26 cellular contexts compared by ENCODE assay signal in genomic region chr5:57417320-57417719, GRCh38.
"Had no signal": no experiment of that assay in that cellular context is flagged by ENCODE, and none has a peak within 500 bp of the region (broad histone marks: within the 10 kb centered on the region; RNA-seq: fewer than 3 reads in every experiment).

No MANE protein-coding gene starts in this region.

- DNase-seq: cerebellar nuclear complex; cortex of kidney; effector memory CD8-positive, alpha-beta T cell; erythroblast; esophagus squamous epithelium; foreskin melanocyte; glutamatergic neuron; heart right ventricle; hippocampal formation; immature natural killer cell; islet precursor cell; kidney glomerular epithelial cell; left ventricle myocardium superior; lower lobe of right lung; natural killer cell; psoas muscle; right cardiac atrium; spleen; stimulated activated CD4-positive, alpha-beta T cell treated with anti-CD3 and anti-CD28 coated beads, Interleukin-4, amount 100 ng/mL, for 4 hours; stimulated activated naive B cell treated with anti-CD40 and anti-IgM and Interleukin-4, amounts not matched to agents 10 μg/mL and 1 μg/mL and 100 μg/mL, for 72 hours; stimulated activated naive CD8-positive, alpha-beta T cell treated with anti-CD3 and anti-CD28 coated beads, Interleukin-15, amount 100 ng/mL, for 72 hours; thyroid gland; trophoblast cell had no signal

- H3K9me3 ChIP-seq: esophagus squamous epithelium, heart right ventricle, lower lobe of right lung, psoas muscle, spleen, thyroid gland had no signal

- H3K27ac Mint-ChIP-seq: effector memory CD8-positive, alpha-beta T cell; immature natural killer cell; natural killer cell; stimulated activated naive B cell treated with anti-CD40 and anti-IgM and Interleukin-4, amounts not matched to agents 10 μg/mL and 1 μg/mL and 100 μg/mL, for 72 hours had no signal

- H3K4me3 ChIP-seq: esophagus squamous epithelium, heart right ventricle, lower lobe of right lung, psoas muscle, skin epidermis, spleen, thyroid gland had no signal

- H3K4me1 Mint-ChIP-seq: immature natural killer cell; natural killer cell; stimulated activated naive B cell treated with anti-CD40 and anti-IgM and Interleukin-4, amounts not matched to agents 10 μg/mL and 1 μg/mL and 100 μg/mL, for 72 hours; stimulated activated naive CD8-positive, alpha-beta T cell treated with anti-CD3 and anti-CD28 coated beads, Interleukin-15, amount 100 ng/mL, for 72 hours had no signal

- H3K4me3 Mint-ChIP-seq: effector memory CD8-positive, alpha-beta T cell; immature natural killer cell; natural killer cell; neural crest cell; stimulated activated naive B cell treated with anti-CD40 and anti-IgM and Interleukin-4, amounts not matched to agents 10 μg/mL and 1 μg/mL and 100 μg/mL, for 72 hours; stimulated activated naive CD8-positive, alpha-beta T cell treated with anti-CD3 and anti-CD28 coated beads, Interleukin-15, amount 100 ng/mL, for 72 hours had no signal

- H3K36me3 Mint-ChIP-seq: immature natural killer cell; natural killer cell; stimulated activated naive B cell treated with anti-CD40 and anti-IgM and Interleukin-4, amounts not matched to agents 10 μg/mL and 1 μg/mL and 100 μg/mL, for 72 hours had no signal

- H3K9me3 Mint-ChIP-seq: effector memory CD8-positive, alpha-beta T cell; natural killer cell; neural crest cell; stimulated activated naive B cell treated with anti-CD40 and anti-IgM and Interleukin-4, amounts not matched to agents 10 μg/mL and 1 μg/mL and 100 μg/mL, for 72 hours; stimulated activated naive CD8-positive, alpha-beta T cell treated with anti-CD3 and anti-CD28 coated beads, Interleukin-15, amount 100 ng/mL, for 72 hours had no signal

- FAIRE-seq: endometrium had no signal

- H3K27me3 Mint-ChIP-seq: stimulated activated naive B cell treated with anti-CD40 and anti-IgM and Interleukin-4, amounts not matched to agents 10 μg/mL and 1 μg/mL and 100 μg/mL, for 72 hours had no signal

- H3K27ac ChIP-seq: esophagus squamous epithelium, heart right ventricle, lower lobe of right lung, psoas muscle, skin epidermis, spleen, thyroid gland had no signal

- H3K36me3 ChIP-seq: esophagus squamous epithelium, heart right ventricle, lower lobe of right lung, spleen, thyroid gland had no signal

- ATAC-seq: effector memory CD8-positive, alpha-beta T cell; left ventricle myocardium superior; lower lobe of right lung; natural killer cell; psoas muscle; stimulated activated naive B cell treated with anti-CD40 and anti-IgM and Interleukin-4, amounts not matched to agents 10 μg/mL and 1 μg/mL and 100 μg/mL, for 72 hours; stimulated activated naive CD8-positive, alpha-beta T cell treated with anti-CD3 and anti-CD28 coated beads, Interleukin-15, amount 100 ng/mL, for 72 hours had no signal

- H3K4me1 ChIP-seq: esophagus squamous epithelium, psoas muscle, spleen had no signal

- H3K27me3 ChIP-seq: esophagus squamous epithelium, heart right ventricle, spleen, thyroid gland had no signal
